11 cellular contexts compared by ENCODE assay signal in genomic region chr2:207141381-207141780, GRCh38. TPM values are rescaled to one million over a fixed set of nuclear protein-coding genes. Genes with fewer than 3 reads are reported as not detected.
A peak's percentile ranks its signal among the peaks of the same experiment; 100 is the strongest.
DNase-seq lines count a peak whose midpoint lies in the region; ATAC-seq lines count a peak whose summit lies in the region.
"Had no signal": no experiment of that assay in that cellular context is flagged by ENCODE, and none has a peak within 500 bp of the region (broad histone marks: within the 10 kb centered on the region; RNA-seq: fewer than 3 reads in every experiment).

No MANE protein-coding gene starts in this region.

- H3K27ac Mint-ChIP-seq in T-helper 2 cell treated with Interferon-gamma antibody and Interleukin-4, amounts not matched to agents 5 μg/mL and 100 μg/mL, for 36 hours: peak overlapping the region; percentile 49
- H3K27ac Mint-ChIP-seq in T-helper 17 cell: peak overlapping the region; percentile 95
- H3K27ac Mint-ChIP-seq in immature natural killer cell: peak overlapping the region; percentile 74 to 95 (median 86)

- H3K27me3 Mint-ChIP-seq in T-helper 2 cell treated with Interferon-gamma antibody and Interleukin-4, amounts not matched to agents 5 μg/mL and 100 μg/mL, for 36 hours (ENCODE audit: low read depth): no peaks in the 10 kb centered on the region
- no peaks in the 10 kb centered on the region for H3K27me3 Mint-ChIP-seq in T-helper 17 cell
- peaks cover 0 to 2% (median 2%) of the 10 kb centered on the region in 3 donors for H3K27me3 Mint-ChIP-seq in immature natural killer cell (ENCODE audit: low read depth in 3 of 3)

- H3K36me3 Mint-ChIP-seq in T-helper 2 cell treated with Interferon-gamma antibody and Interleukin-4, amounts not matched to agents 5 μg/mL and 100 μg/mL, for 36 hours (ENCODE audit: low read depth): peaks cover 61% of the 10 kb centered on the region
- H3K36me3 Mint-ChIP-seq in T-helper 17 cell (ENCODE audit: low read depth): peaks cover 1% of the 10 kb centered on the region
- H3K36me3 Mint-ChIP-seq in immature natural killer cell: peaks cover 0 to 13% (median 10%) of the 10 kb centered on the region in 3 donors

- peak overlapping the region; percentile 24 for H3K4me3 Mint-ChIP-seq in T-helper 2 cell treated with Interferon-gamma antibody and Interleukin-4, amounts not matched to agents 5 μg/mL and 100 μg/mL, for 36 hours
- H3K4me3 Mint-ChIP-seq in T-helper 17 cell: no peak overlapping the region
- H3K4me3 Mint-ChIP-seq in immature natural killer cell: peak overlapping the region in 2 of 5 donors; percentile 2 to 34

- H3K9me3 Mint-ChIP-seq in T-helper 2 cell treated with Interferon-gamma antibody and Interleukin-4, amounts not matched to agents 5 μg/mL and 100 μg/mL, for 36 hours: no peaks in the 10 kb centered on the region
- H3K9me3 Mint-ChIP-seq in immature natural killer cell: no peaks in the 10 kb centered on the region

- DNase-seq in T-helper 2 cell treated with Interferon-gamma antibody and Interleukin-4, amounts not matched to agents 5 μg/mL and 100 μg/mL, for 36 hours (ENCODE audit: low spot score): no peak
- DNase-seq in T-helper 2 cell (no peak), T-helper 17 cell (no peak), immature natural killer cell (no peak), superior temporal gyrus (ENCODE audit: extremely low spot score) (peak; percentile 55), C1 segment of cervical spinal cord (lab: John Stamatoyannopoulos, UW) (no peak), DMS53 treated with DMSO at 0.1 percent for 48 hours (lab: John Stamatoyannopoulos, UW; ENCODE audit: unreplicated experiment) (no peak)
- DNase-seq: mammary epithelial cell; NCI-H2081; stimulated activated CD4-positive, alpha-beta T cell treated with anti-CD3 and anti-CD28 coated beads, Interleukin-15, amount 100 ng/mL, for 24 hours had no signal

- no peak for ATAC-seq in T-helper 17 cell
- ATAC-seq in GM21786 (IDR thresholded peaks at IDR 0.05; ENCODE audit: unreplicated experiment): no peak

- H3K9me3 ChIP-seq in T-helper 17 cell (ENCODE audit: control insufficient read depth, low read length, poor library complexity, severe bottlenecking): no peaks in the 10 kb centered on the region

- peaks cover 52% of the 10 kb centered on the region for H3K4me1 Mint-ChIP-seq in T-helper 2 cell treated with Interferon-gamma antibody and Interleukin-4, amounts not matched to agents 5 μg/mL and 100 μg/mL, for 36 hours (ENCODE audit: low read depth)
- H3K4me1 Mint-ChIP-seq in T-helper 17 cell (peaks cover 58% of the 10 kb centered on the region), immature natural killer cell (peaks cover 58 to 69% of the 10 kb centered on the region in 2 donors)

RNA-seq across cellular contexts. Expression of gene KLF7, which starts 24.4 kb away (rescaled TPM):
- total RNA-seq in T-helper 17 cell: 10 to 100 TPM; 38.1 to 53.3 TPM
- 10 to 100 TPM in 1 of 3 donors, 1 to 10 TPM in 2; 3.5 to 10.2 (median 6.7) TPM for polyA plus RNA-seq in immature natural killer cell
